In genomic region chr16:48317614-48318013, GRCh38 we compare ENCODE assay signal across 10 cellular contexts.
DNase-seq lines count a peak whose midpoint lies in the region; ATAC-seq and TF ChIP-seq lines count a peak whose summit lies in the region.
"Had no signal": no experiment of that assay in that cellular context is flagged by ENCODE, and none has a peak within 500 bp of the region (broad histone marks: within the 10 kb centered on the region; RNA-seq: fewer than 3 reads in every experiment).

No MANE protein-coding gene starts in this region.

- H4K20me1 ChIP-seq in GM23338 (replicated peaks; ENCODE audit: insufficient read depth): no peaks in the 10 kb centered on the region

- intact Hi-C loops in left colon (cut with DNase I, micrococcal nuclease): no loop called here

- H3K4me3 Mint-ChIP-seq in GM23338: no peak overlapping the region
- H3K4me3 Mint-ChIP-seq: memory B cell had no signal

- H3K79me2 ChIP-seq in GM23338 (replicated peaks; ENCODE audit: insufficient read depth): no peaks in the 10 kb centered on the region

- no peak overlapping the region for H2AFZ ChIP-seq in GM23338

- H3K27ac Mint-ChIP-seq in GM23338: no peak overlapping the region; the same call in 1 of the 2 replicates
- H3K27ac Mint-ChIP-seq: memory B cell had no signal

- in situ Hi-C loops in ACHN (cut with HindIII; ENCODE audit: low pct_ligation_motif_present, low pct_unique_long_range_greater_than_20kb, low sequenced_read_pairs): no loop called here

- peaks cover 14% of the 10 kb centered on the region; the same call in 1 of the 2 replicates for H3F3A ChIP-seq in GM23338 (replicated peaks; ENCODE audit: low read depth)

- ATAC-seq in GM23338: no peak
- ATAC-seq in left colon: no peak

- peaks cover 17% of the 10 kb centered on the region for H3K4me1 ChIP-seq in GM23338 (ENCODE audit: insufficient read depth)

- H3K36me3 Mint-ChIP-seq in GM23338 (ENCODE audit: low read depth): peaks cover 33% of the 10 kb centered on the region

- H3K9me2 ChIP-seq in GM23338 (ENCODE audit: insufficient read depth): no peaks in the 10 kb centered on the region

- H3K4me2 ChIP-seq in GM23338: no peak overlapping the region

- H3K4me1 Mint-ChIP-seq in GM23338: peaks cover 21% of the 10 kb centered on the region

- peak overlapping the region; percentile 96 for H3K27ac ChIP-seq in GM23338 (ENCODE audit: low read depth)

- TF ChIP-seq CTCF in GM23338 (conservative IDR thresholded peaks at IDR 0.05; ENCODE audit: low read depth in 2 of 2) (peak in 1 of 2 experiments; percentile 8; a peak in 1 of 4 replicates), fibroblast of mammary gland (conservative IDR thresholded peaks at IDR 0.05; ENCODE audit: control insufficient read depth, insufficient read depth, low read depth, low read length) (no peak)

- H3K36me3 ChIP-seq in GM23338 (ENCODE audit: insufficient read depth): no peaks in the 10 kb centered on the region

- H3K4me3 ChIP-seq in GM23338 (no peak overlapping the region), fibroblast of mammary gland (ENCODE audit: control insufficient read depth, low read depth, low read length) (no peak overlapping the region)
- H3K4me3 ChIP-seq: stomach had no signal

- H3K9me3 Mint-ChIP-seq in GM23338: peaks cover 7% of the 10 kb centered on the region

- no peaks in the 10 kb centered on the region for H3K27me3 Mint-ChIP-seq in GM23338 (ENCODE audit: insufficient read depth, low read depth, poor library complexity)
- H3K27me3 Mint-ChIP-seq: memory B cell had no signal

- peak; percentile 45 for DNase-seq in ACHN
- no peak for DNase-seq in GM23338 (ENCODE audit: low spot score)
- DNase-seq in SW480 (ENCODE audit: low spot score): peak; percentile 54
- peak; percentile 75 for DNase-seq in fibroblast of mammary gland (ENCODE audit: low read depth)
- DNase-seq in mesenteric fat pad (ENCODE audit: low spot score): no peak
- no peak for DNase-seq in left colon
- DNase-seq in ureter (ENCODE audit: low spot score): no peak
- no peak for DNase-seq in NCI-H1048 (lab: John Stamatoyannopoulos, UW)
- DNase-seq: stomach had no signal

- no peaks in the 10 kb centered on the region for H3K27me3 ChIP-seq in GM23338 (ENCODE audit: insufficient read depth)
- H3K27me3 ChIP-seq: stomach had no signal

TF ChIP-seq in GM23338, 12 proteins besides CTCF, POLR2A, EP300 and RAD21:
- TF ChIP-seq REST (IDR thresholded peaks at IDR 0.05; ENCODE audit: unreplicated experiment): no peak
- TF ChIP-seq EZH2 (IDR thresholded peaks at IDR 0.05; ENCODE audit: low read depth, unreplicated experiment): no peak
- no peak for TF ChIP-seq STAT1 (IDR thresholded peaks at IDR 0.05; ENCODE audit: unreplicated experiment)
- TF ChIP-seq JUNB (IDR thresholded peaks at IDR 0.05; ENCODE audit: unreplicated experiment): no peak
- no peak for TF ChIP-seq ZNF331 (CRISPR knock-in tag; IDR thresholded peaks at IDR 0.05; ENCODE audit: low read depth)
- TF ChIP-seq ZNF462 (CRISPR knock-in tag; IDR thresholded peaks at IDR 0.05): no peak
- TF ChIP-seq NANOG (IDR thresholded peaks at IDR 0.05; ENCODE audit: borderline replicate concordance): no peak
- TF ChIP-seq CREB1 (CRISPR knock-in tag; IDR thresholded peaks at IDR 0.05; ENCODE audit: low read depth): no peak
- TF ChIP-seq EZH2phosphoT487 (IDR thresholded peaks at IDR 0.05; ENCODE audit: unreplicated experiment): no peak
- no peak for TF ChIP-seq POLR2AphosphoS5 (IDR thresholded peaks at IDR 0.05; ENCODE audit: low read depth)
- TF ChIP-seq ETS1 (IDR thresholded peaks at IDR 0.05): no peak
- no peak for TF ChIP-seq ZNF114 (CRISPR knock-in tag; IDR thresholded peaks at IDR 0.05)

Comparison
In these comparisons a context has a peak if more than half of its experiments do, and no peak if none do; other contexts are left out.
1. DNase-seq: peak in ACHN (single experiment), SW480 (single experiment) and fibroblast of mammary gland (single experiment); none in GM23338 (single experiment), mesenteric fat pad (single experiment), left colon (0 of 2), ureter (single experiment) and NCI-H1048 (single experiment).